In genomic region chr9:105656131-105656921, GRCh38 we compare ENCODE assay signal across 8 cellular contexts. TPM values are rescaled to one million over a fixed set of nuclear protein-coding genes. Genes with fewer than 3 reads are reported as not detected.
DNase-seq lines count a peak whose midpoint lies in the region; ATAC-seq and TF ChIP-seq lines count a peak whose summit lies in the region.

No MANE protein-coding gene starts in this region.

- H3K27me3 ChIP-seq in H7 (ENCODE audit: control insufficient read depth, insufficient read depth, low read length) = peaks cover 44% of the 10 kb centered on the region

- H3K4me3 ChIP-seq in H7 (ENCODE audit: insufficient read depth, low read depth, low read length) = peak overlapping the region; percentile 58
- H3K4me3 ChIP-seq in astrocyte of the spinal cord (ENCODE audit: low read depth, low read length) = peak overlapping the region; percentile 44

- no peak overlapping the region for H3K27ac Mint-ChIP-seq in stimulated activated effector memory CD8-positive, alpha-beta T cell treated with anti-CD3 and anti-CD28 coated beads, Interleukin-12 subunit alpha, Interleukin-12 subunit beta, amount 100 ng/mL, for 72 hours

- DNase-seq in NCI-H1417 (lab: John Stamatoyannopoulos, UW) (peak in 2 of 3 experiments; percentile 78 to 79), NCI-H1417 treated with DMSO at 0.1 percent for 48 hours (lab: John Stamatoyannopoulos, UW) (no peak), H7 (peak; percentile 89), NCI-H2171 treated with DMSO at 0.1 percent for 48 hours (lab: John Stamatoyannopoulos, UW) (peak; percentile 55), astrocyte of the spinal cord (ENCODE audit: low read depth, low spot score) (no peak), iPS-NIHi7 (ENCODE audit: extremely low spot score) (peak; percentile 64)
- DNase-seq in stimulated activated effector memory CD8-positive, alpha-beta T cell treated with anti-CD3 and anti-CD28 coated beads, Interleukin-12 subunit alpha, Interleukin-12 subunit beta, amount 100 ng/mL, for 72 hours (ENCODE audit: low spot score in 2 of 2) = no peak

- no peaks in the 10 kb centered on the region for H3K9me3 Mint-ChIP-seq in stimulated activated effector memory CD8-positive, alpha-beta T cell treated with anti-CD3 and anti-CD28 coated beads, Interleukin-12 subunit alpha, Interleukin-12 subunit beta, amount 100 ng/mL, for 72 hours

- H3K4me1 Mint-ChIP-seq in stimulated activated effector memory CD8-positive, alpha-beta T cell treated with anti-CD3 and anti-CD28 coated beads, Interleukin-12 subunit alpha, Interleukin-12 subunit beta, amount 100 ng/mL, for 72 hours = peaks cover 9% of the 10 kb centered on the region

- in situ Hi-C loops in astrocyte of the spinal cord (cut with HindIII; ENCODE audit: low sequenced_read_pairs) = no loop called here

- TF ChIP-seq CTCF in astrocyte of the spinal cord (IDR thresholded peaks at IDR 0.05; ENCODE audit: low read depth, low read length) = peak; percentile 1

- peak; percentile 61 for ATAC-seq in stimulated activated effector memory CD8-positive, alpha-beta T cell treated with anti-CD3 and anti-CD28 coated beads, Interleukin-12 subunit alpha, Interleukin-12 subunit beta, amount 100 ng/mL, for 72 hours
- no peak for ATAC-seq in HG02840 (IDR thresholded peaks at IDR 0.05; ENCODE audit: low FRiP score, unreplicated experiment)

- peak overlapping the region; percentile 61 for H3K4me3 Mint-ChIP-seq in stimulated activated effector memory CD8-positive, alpha-beta T cell treated with anti-CD3 and anti-CD28 coated beads, Interleukin-12 subunit alpha, Interleukin-12 subunit beta, amount 100 ng/mL, for 72 hours

- no peaks in the 10 kb centered on the region for H3K36me3 Mint-ChIP-seq in stimulated activated effector memory CD8-positive, alpha-beta T cell treated with anti-CD3 and anti-CD28 coated beads, Interleukin-12 subunit alpha, Interleukin-12 subunit beta, amount 100 ng/mL, for 72 hours

- H3K36me3 ChIP-seq in H7 (replicated peaks; ENCODE audit: control insufficient read depth, insufficient read depth, low read length) = no peaks in the 10 kb centered on the region

RNA-seq across cellular contexts. Expression of gene TAL2, which starts 5.9 kb away (rescaled TPM):
- not detected in 2 replicates for total RNA-seq in H7 (2014; rRNA removed; shearing (Covaris generic))

RNA-seq across cellular contexts. Expression of gene TMEM38B, which starts 38.0 kb away (rescaled TPM):
- 7.9 and 9.4 TPM in 2 replicates for total RNA-seq in H7 (2014; rRNA removed; shearing (Covaris generic))

Comparison
In these comparisons a context has a peak if more than half of its experiments do, and no peak if none do; other contexts are left out.
1. DNase-seq: peak in NCI-H1417 (2 of 3), H7 (single experiment), NCI-H2171 treated with DMSO at 0.1 percent for 48 hours (single experiment) and iPS-NIHi7 (single experiment); none in NCI-H1417 treated with DMSO at 0.1 percent for 48 hours (single experiment), astrocyte of the spinal cord (single experiment) and stimulated activated effector memory CD8-positive, alpha-beta T cell treated with anti-CD3 and anti-CD28 coated beads, Interleukin-12 subunit alpha, Interleukin-12 subunit beta, amount 100 ng/mL, for 72 hours (0 of 2).